Comparison of ENCODE assay signal across 2 cellular contexts in the genomic region with DNA sequence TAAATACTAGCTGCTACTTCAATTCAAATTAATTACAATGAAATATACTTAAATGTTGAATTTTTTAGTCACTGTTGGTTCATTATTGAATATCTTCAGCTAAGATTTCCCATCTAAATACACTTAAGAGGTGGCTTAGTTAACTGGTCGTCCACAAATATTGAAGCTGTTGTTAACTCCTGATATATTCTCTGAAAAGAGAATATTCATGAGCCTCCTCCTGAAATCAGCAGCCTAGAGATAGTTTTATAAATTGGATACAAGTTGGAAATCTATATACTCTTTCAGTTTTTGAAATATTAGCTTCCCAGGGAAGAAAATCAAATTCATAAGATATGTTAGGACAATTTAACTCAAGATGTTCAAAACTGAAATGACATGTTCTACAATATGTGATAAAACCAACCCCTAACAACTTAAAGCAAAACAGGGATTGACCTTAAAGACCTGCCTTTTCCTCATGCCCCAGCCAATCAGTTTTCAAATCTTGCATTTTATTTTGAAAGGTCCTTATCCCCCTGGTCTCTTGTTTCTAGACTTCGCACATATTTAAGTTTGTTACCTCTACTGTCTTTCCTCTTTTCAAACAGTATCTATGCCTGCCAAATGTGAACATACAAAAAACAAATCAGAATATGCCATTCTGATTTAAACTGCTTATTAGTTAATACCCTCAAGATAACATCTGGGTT.
A peak's percentile ranks its signal among the peaks of the same experiment; 100 is the strongest.
TF ChIP-seq lines count a peak whose summit lies in the region.

No MANE protein-coding gene starts in this region.

TF ChIP-seq in GM23338, 12 proteins besides CTCF, POLR2A, EP300 and RAD21:
- TF ChIP-seq EZH2 (IDR thresholded peaks at IDR 0.05; ENCODE audit: low read depth, unreplicated experiment) (peak; percentile 97), EZH2phosphoT487 (IDR thresholded peaks at IDR 0.05; ENCODE audit: unreplicated experiment) (peak; percentile 74)

TF ChIP-seq in endothelial cell of umbilical vein, 7 proteins besides CTCF, POLR2A, EP300 and RAD21:
- TF ChIP-seq EZH2 (IDR thresholded peaks at IDR 0.05; ENCODE audit: borderline replicate concordance, low read depth, low read length, severe bottlenecking), result peak; percentile 80
